In genomic region chr1:94819584-94819944, GRCh38 we compare ENCODE assay signal across 9 cellular contexts. TPM values are rescaled to one million over a fixed set of nuclear protein-coding genes. Genes with fewer than 3 reads are reported as not detected.
DNase-seq lines count a peak whose midpoint lies in the region; ATAC-seq and TF ChIP-seq lines count a peak whose summit lies in the region.
"Had no signal": no experiment of that assay in that cellular context is flagged by ENCODE, and none has a peak within 500 bp of the region (broad histone marks: within the 10 kb centered on the region; RNA-seq: fewer than 3 reads in every experiment).

No MANE protein-coding gene starts in this region.

- ATAC-seq in activated CD4-positive, alpha-beta T cell treated with anti-CD3 and anti-CD28 coated beads for 36 hours, result no peak
- peak; percentile 4 to 28 for ATAC-seq in lower lobe of right lung

- H3K9me3 Mint-ChIP-seq in activated CD4-positive, alpha-beta T cell treated with anti-CD3 and anti-CD28 coated beads for 36 hours (ENCODE audit: low read depth), result no peaks in the 10 kb centered on the region

- intact Hi-C loops in activated CD4-positive, alpha-beta T cell treated with anti-CD3 and anti-CD28 coated beads for 36 hours (cut with DNase I, micrococcal nuclease), result no loop called here
- intact Hi-C loops in lower lobe of right lung (cut with DNase I) (no loop called here), thyroid gland (cut with DNase I) (no loop called here)

- DNase-seq in activated CD4-positive, alpha-beta T cell treated with anti-CD3 and anti-CD28 coated beads for 36 hours, result no peak
- DNase-seq in activated CD4-positive, alpha-beta T cell treated with anti-CD3 and anti-CD28 coated beads, Interleukin-2, amount 50 U/mL, for 48 hours, result no peak
- DNase-seq in cerebellum (ENCODE audit: low spot score), result peak; percentile 15
- no peak for DNase-seq in lower lobe of right lung
- no peak for DNase-seq in thyroid gland
- no peak for DNase-seq in NCI-H1436 (lab: John Stamatoyannopoulos, UW)
- no peak for DNase-seq in retina
- DNase-seq in epidermal melanocyte (ENCODE audit: insufficient read length, low spot score), result no peak

- POLR2A ChIA-PET in activated CD4-positive, alpha-beta T cell treated with anti-CD3 and anti-CD28 coated beads for 36 hours (lab: Charles Lee), result no interaction called here

- H3K36me3 ChIP-seq in lower lobe of right lung, result no peaks in the 10 kb centered on the region
- H3K36me3 ChIP-seq in thyroid gland, result no peaks in the 10 kb centered on the region

- peak overlapping the region; percentile 57 for H3K4me3 Mint-ChIP-seq in activated CD4-positive, alpha-beta T cell treated with anti-CD3 and anti-CD28 coated beads for 36 hours

- CTCF ChIA-PET in activated CD4-positive, alpha-beta T cell treated with anti-CD3 and anti-CD28 coated beads for 36 hours (lab: Charles Lee), result interaction anchor here (1.1 kb wide), 1 partner anchor 35 kb away, joined by 3 read pairs; no protein-coding TSS in a partner anchor

- no peak for TF ChIP-seq CTCF in lower lobe of right lung (IDR thresholded peaks at IDR 0.05)
- no peak for TF ChIP-seq CTCF in thyroid gland (IDR thresholded peaks at IDR 0.05)

- no peak for TF ChIP-seq POLR2A in thyroid gland (IDR thresholded peaks at IDR 0.05)

- peaks cover 42% of the 10 kb centered on the region for H3K27me3 Mint-ChIP-seq in activated CD4-positive, alpha-beta T cell treated with anti-CD3 and anti-CD28 coated beads for 36 hours

- H3K4me1 ChIP-seq in lower lobe of right lung, result peaks cover 20% of the 10 kb centered on the region
- peaks cover 6 to 13% of the 10 kb centered on the region in 2 donors for H3K4me1 ChIP-seq in thyroid gland

- WGBS in thyroid gland, 2 donors, result 40 to 52% methylated on average over 13 of the region's 13 CpGs

- no peak overlapping the region for H3K27ac Mint-ChIP-seq in activated CD4-positive, alpha-beta T cell treated with anti-CD3 and anti-CD28 coated beads for 36 hours

- H3K4me1 Mint-ChIP-seq in activated CD4-positive, alpha-beta T cell treated with anti-CD3 and anti-CD28 coated beads for 36 hours, result no peaks in the 10 kb centered on the region

- no peaks in the 10 kb centered on the region for H3K9me3 ChIP-seq in lower lobe of right lung
- no peaks in the 10 kb centered on the region for H3K9me3 ChIP-seq in thyroid gland

- no peaks in the 10 kb centered on the region for H3K36me3 Mint-ChIP-seq in activated CD4-positive, alpha-beta T cell treated with anti-CD3 and anti-CD28 coated beads for 36 hours (ENCODE audit: low read depth)

- peak overlapping the region; percentile 71 for H3K4me3 ChIP-seq in lower lobe of right lung
- peak overlapping the region in 2 of 3 donors; percentile 57 to 66 for H3K4me3 ChIP-seq in thyroid gland (replicated peaks in 1 of 3)

- peaks cover 9% of the 10 kb centered on the region for H3K27me3 ChIP-seq in lower lobe of right lung (ENCODE audit: low read depth)
- H3K27me3 ChIP-seq in thyroid gland, result no peaks in the 10 kb centered on the region

- H3K27ac ChIP-seq in lower lobe of right lung, result peak overlapping the region; percentile 74
- H3K27ac ChIP-seq in thyroid gland, result peak overlapping the region in 2 of 3 donors; percentile 48 to 72
- H3K27ac ChIP-seq: RWPE1 had no signal

RNA-seq across cellular contexts. Expression of gene SLC44A3, which starts 0.6 kb away (rescaled TPM):
- total RNA-seq in activated CD4-positive, alpha-beta T cell treated with anti-CD3 and anti-CD28 coated beads for 36 hours, result not detected
- total RNA-seq in cerebellum, result 3.0 TPM
- 19.3 TPM for total RNA-seq in lower lobe of right lung
- 1 to 10 TPM; 4.0 to 6.7 (median 5.4) TPM for total RNA-seq in thyroid gland
